ENCODE assay signal across 16 cellular contexts in genomic region chr5:172379481-172379880, GRCh38.
"Had no signal": no experiment of that assay in that cellular context is flagged by ENCODE, and none has a peak within 500 bp of the region (broad histone marks: within the 10 kb centered on the region; RNA-seq: fewer than 3 reads in every experiment).

No MANE protein-coding gene starts in this region.

- H3K36me3 Mint-ChIP-seq: naive thymus-derived CD4-positive, alpha-beta T cell; stimulated activated effector memory CD8-positive, alpha-beta T cell treated with anti-CD3 and anti-CD28 coated beads, Interleukin-12 subunit alpha, Interleukin-12 subunit beta, amount 100 ng/mL, for 72 hours had no signal

- H3K4me1 Mint-ChIP-seq: stimulated activated effector memory CD8-positive, alpha-beta T cell treated with anti-CD3 and anti-CD28 coated beads, Interleukin-12 subunit alpha, Interleukin-12 subunit beta, amount 100 ng/mL, for 72 hours; T-helper 17 cell; WTC11 had no signal

- ATAC-seq: effector memory CD8-positive, alpha-beta T cell; left cardiac atrium; naive thymus-derived CD4-positive, alpha-beta T cell; stimulated activated effector memory CD8-positive, alpha-beta T cell treated with anti-CD3 and anti-CD28 coated beads, Interleukin-12 subunit alpha, Interleukin-12 subunit beta, amount 100 ng/mL, for 72 hours; T-helper 17 cell; WTC11 had no signal

- DNase-seq: activated CD4-positive, alpha-beta memory T cell treated with anti-CD3 and anti-CD28 coated beads, Interleukin-2, amount 10 ng/mL, durations not matched to agents 7 days and 5 days; activated CD4-positive, alpha-beta T cell treated with anti-CD3 and anti-CD28 coated beads for 4 hours; activated naive CD4-positive, alpha-beta T cell treated with anti-CD3 and anti-CD28 coated beads, Interleukin-2, amount 50 U/mL, for 16 hours; activated T-cell treated with anti-CD3 and anti-CD28 coated beads, Interleukin-2, amount 50 U/mL, for 24 hours; cortex of kidney; effector memory CD8-positive, alpha-beta T cell; left cardiac atrium; naive thymus-derived CD4-positive, alpha-beta T cell; retina; T-helper 17 cell; thyroid gland had no signal

- H3K9me3 ChIP-seq: thyroid gland, vagina had no signal

- H3K9me3 Mint-ChIP-seq: activated CD4-positive, alpha-beta memory T cell treated with anti-CD3 and anti-CD28 coated beads, Interleukin-2, amount 10 ng/mL, durations not matched to agents 7 days and 5 days; activated T-cell treated with anti-CD3 and anti-CD28 coated beads, Interleukin-2, amount 50 U/mL, for 24 hours; effector memory CD8-positive, alpha-beta T cell; naive thymus-derived CD4-positive, alpha-beta T cell; stimulated activated effector memory CD8-positive, alpha-beta T cell treated with anti-CD3 and anti-CD28 coated beads, Interleukin-12 subunit alpha, Interleukin-12 subunit beta, amount 100 ng/mL, for 72 hours; WTC11 had no signal

- H3K27me3 ChIP-seq: thyroid gland, vagina had no signal

- H3K4me1 ChIP-seq: parathyroid adenoma had no signal

- H2AFZ ChIP-seq: parathyroid adenoma had no signal

- H3K27ac ChIP-seq: parathyroid adenoma, vagina had no signal

- H3K9ac ChIP-seq: parathyroid adenoma had no signal

- H3K36me3 ChIP-seq: thyroid gland had no signal

- H3K4me3 Mint-ChIP-seq: activated CD4-positive, alpha-beta memory T cell treated with anti-CD3 and anti-CD28 coated beads, Interleukin-2, amount 10 ng/mL, durations not matched to agents 7 days and 5 days; activated T-cell treated with anti-CD3 and anti-CD28 coated beads, Interleukin-2, amount 50 U/mL, for 24 hours; effector memory CD8-positive, alpha-beta T cell; naive thymus-derived CD4-positive, alpha-beta T cell; stimulated activated effector memory CD8-positive, alpha-beta T cell treated with anti-CD3 and anti-CD28 coated beads, Interleukin-12 subunit alpha, Interleukin-12 subunit beta, amount 100 ng/mL, for 72 hours; T-helper 17 cell; WTC11 had no signal

- H3K4me3 ChIP-seq: lung, thyroid gland, vagina had no signal

- H3K27me3 Mint-ChIP-seq: activated T-cell treated with anti-CD3 and anti-CD28 coated beads, Interleukin-2, amount 50 U/mL, for 24 hours; naive thymus-derived CD4-positive, alpha-beta T cell had no signal

- H3K27ac Mint-ChIP-seq: activated CD4-positive, alpha-beta memory T cell treated with anti-CD3 and anti-CD28 coated beads, Interleukin-2, amount 10 ng/mL, durations not matched to agents 7 days and 5 days; activated T-cell treated with anti-CD3 and anti-CD28 coated beads, Interleukin-2, amount 50 U/mL, for 24 hours; effector memory CD8-positive, alpha-beta T cell; naive thymus-derived CD4-positive, alpha-beta T cell; stimulated activated effector memory CD8-positive, alpha-beta T cell treated with anti-CD3 and anti-CD28 coated beads, Interleukin-12 subunit alpha, Interleukin-12 subunit beta, amount 100 ng/mL, for 72 hours; T-helper 17 cell; WTC11 had no signal
